In the genomic region with DNA sequence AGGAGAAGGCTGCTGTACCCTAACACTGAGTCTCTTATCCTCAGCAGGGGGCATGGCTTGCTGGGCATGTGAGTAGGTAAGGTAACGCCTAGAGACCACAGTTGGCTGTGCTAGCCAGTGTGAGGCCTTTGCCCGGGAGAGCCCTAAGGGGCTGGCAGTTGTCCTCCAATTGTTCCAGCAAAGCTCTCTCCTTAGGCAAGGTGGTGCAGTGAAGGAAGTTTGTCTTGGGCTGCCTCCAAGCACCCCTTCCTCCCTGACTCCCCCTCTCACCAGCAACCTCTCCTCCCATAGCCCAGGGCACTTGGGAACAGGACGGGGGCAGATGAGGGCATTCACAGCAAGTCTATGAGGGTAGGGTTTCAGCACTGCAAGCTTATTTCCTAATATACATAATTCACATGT, we compare ENCODE assay signal across 20 cellular contexts. TPM values are rescaled to one million over a fixed set of nuclear protein-coding genes. Genes with fewer than 3 reads are reported as not detected.
DNase-seq lines count a peak whose midpoint lies in the region; ATAC-seq and TF ChIP-seq lines count a peak whose summit lies in the region.
"Had no signal": no experiment of that assay in that cellular context is flagged by ENCODE, and none has a peak within 500 bp of the region (broad histone marks: within the 10 kb centered on the region; RNA-seq: fewer than 3 reads in every experiment).

No MANE protein-coding gene starts in this region.

- H3K36me3 ChIP-seq in IMR-90 (ENCODE audit: control insufficient read depth, insufficient read depth, low read length): no peaks in the 10 kb centered on the region
- H3K36me3 ChIP-seq in breast epithelium: no peaks in the 10 kb centered on the region
- no peaks in the 10 kb centered on the region for H3K36me3 ChIP-seq in prostate gland
- H3K36me3 ChIP-seq: BE2C had no signal

- H4K20me1 ChIP-seq in IMR-90 (ENCODE audit: insufficient read depth, low read length): no peaks in the 10 kb centered on the region

- no peak overlapping the region for H4K91ac ChIP-seq in IMR-90 (ENCODE audit: insufficient read depth, low read depth, low read length)

- WGBS in IMR-90 (ENCODE audit: extremely low coverage in 2 of 2, insufficient read length in 1 of 2), 2 experiments: no CpG with 5 or more reads among the region's 3 CpGs
- WGBS in prostate gland: 46% methylated on average over 3 of the region's 3 CpGs

- H3K4ac ChIP-seq in IMR-90 (ENCODE audit: low read depth, low read length): no peak overlapping the region

- no peaks in the 10 kb centered on the region for H3K9me1 ChIP-seq in IMR-90 (ENCODE audit: insufficient read depth, low read length)

- H3K9me3 ChIP-seq in IMR-90 (ENCODE audit: control insufficient read depth, insufficient read depth, low read length) (no peaks in the 10 kb centered on the region), breast epithelium (no peaks in the 10 kb centered on the region), prostate gland (no peaks in the 10 kb centered on the region)
- H3K9me3 ChIP-seq: BE2C had no signal

- dilution Hi-C loops in IMR-90 (cut with HindIII; ENCODE audit: low sequenced_read_pairs, unreplicated experiment): no loop called here

- H2AK9ac ChIP-seq in IMR-90 (replicated peaks; ENCODE audit: low read depth, low read length, poor library complexity): no peak overlapping the region

- no peak overlapping the region for H3K18ac ChIP-seq in IMR-90 (ENCODE audit: low read depth, low read length)

- no peak overlapping the region for H3K27ac ChIP-seq in IMR-90 (ENCODE audit: insufficient read depth, low read length)
- peak overlapping the region; percentile 56 to 62 for H3K27ac ChIP-seq in breast epithelium
- no peak overlapping the region for H3K27ac ChIP-seq in prostate gland
- H3K27ac ChIP-seq: C4-2B, KMS-11 had no signal

- peaks cover 4% of the 10 kb centered on the region for H3K27me3 ChIP-seq in IMR-90 (ENCODE audit: control insufficient read depth, insufficient read depth, low read length)
- H3K27me3 ChIP-seq in breast epithelium: no peaks in the 10 kb centered on the region
- H3K27me3 ChIP-seq in prostate gland (replicated peaks; ENCODE audit: insufficient read depth): no peaks in the 10 kb centered on the region

- CTCF ChIA-PET in IMR-90 (lab: Yijun Ruan, JAX): no interaction called here

- H4K8ac ChIP-seq in IMR-90 (ENCODE audit: low read depth in 2 of 2, low read length in 2 of 2): no peak overlapping the region

- H2AK5ac ChIP-seq in IMR-90 (ENCODE audit: low read depth, low read length): no peak overlapping the region

- no peak for TF ChIP-seq RAD21 in IMR-90 (IDR thresholded peaks at IDR 0.05; ENCODE audit: low read length)

- H2BK5ac ChIP-seq in IMR-90 (ENCODE audit: low read depth, low read length, poor library complexity, severe bottlenecking): no peak overlapping the region

- in situ Hi-C loops in IMR-90 (cut with MboI; ENCODE audit: low sequenced_read_pairs): no loop called here

- POLR2A ChIA-PET in IMR-90 (lab: Charles Lee; ENCODE audit: unreplicated experiment): no interaction called here

- H2BK120ac ChIP-seq in IMR-90 (ENCODE audit: low read depth, low read length): no peak overlapping the region

- H3K79me1 ChIP-seq in IMR-90 (ENCODE audit: low read depth in 1 of 2, low read length in 2 of 2): no peaks in the 10 kb centered on the region

- H3K4me3 ChIP-seq in IMR-90 (ENCODE audit: insufficient read depth, low read depth, low read length): no peak overlapping the region
- H3K4me3 ChIP-seq in breast epithelium: no peak overlapping the region
- no peak overlapping the region for H3K4me3 ChIP-seq in prostate gland

- intact Hi-C loops in IMR-90 (cut with micrococcal nuclease) (no loop called here), breast epithelium (cut with DNase I; ENCODE audit: low total_unique reads) (no loop called here), prostate gland (cut with DNase I) (no loop called here)

- no peak overlapping the region for H3K23ac ChIP-seq in IMR-90 (ENCODE audit: low read depth, low read length)

- ATAC-seq in IMR-90 (ENCODE audit: low read depth) (no peak), HG03460 (IDR thresholded peaks at IDR 0.05; ENCODE audit: unreplicated experiment) (no peak), GM18907 (IDR thresholded peaks at IDR 0.05; ENCODE audit: unreplicated experiment) (no peak)

- H3K4me2 ChIP-seq in IMR-90 (ENCODE audit: low read depth, low read length): no peak overlapping the region
- H3K4me2 ChIP-seq: KMS-11 had no signal

- no TSS peak for BruUV-seq in IMR-90 (replicated peaks; lab: Mats Ljungman, UMichigan)

- no peak overlapping the region for H3K56ac ChIP-seq in IMR-90 (ENCODE audit: extremely low read depth, insufficient read depth, low read length)

- peak overlapping the region; percentile 25 for H2AFZ ChIP-seq in IMR-90 (replicated peaks; ENCODE audit: low read length, poor library complexity)

- TF ChIP-seq POLR2A in IMR-90 (IDR thresholded peaks at IDR 0.05; ENCODE audit: low read depth, low read length) (no peak), breast epithelium (IDR thresholded peaks at IDR 0.05) (no peak), prostate gland (IDR thresholded peaks at IDR 0.05) (no peak)

- no peak overlapping the region for H3K9ac ChIP-seq in IMR-90 (ENCODE audit: low read depth, low read length)
- H3K9ac ChIP-seq: KMS-11 had no signal

- no peak overlapping the region for H2BK15ac ChIP-seq in IMR-90 (ENCODE audit: low read depth, low read length)

- H3K14ac ChIP-seq in IMR-90 (replicated peaks; ENCODE audit: low read depth, low read length): no peak overlapping the region

- TF ChIP-seq CTCF in IMR-90 (conservative IDR thresholded peaks at IDR 0.05; ENCODE audit: low read depth, low read length) (no peak), breast epithelium (IDR thresholded peaks at IDR 0.05) (no peak), prostate gland (IDR thresholded peaks at IDR 0.05) (no peak)

- no peak overlapping the region for H2BK20ac ChIP-seq in IMR-90 (ENCODE audit: low read depth, low read length)

- no peaks in the 10 kb centered on the region for H3K4me1 ChIP-seq in IMR-90 (ENCODE audit: control insufficient read depth, insufficient read depth, low read length)
- no peaks in the 10 kb centered on the region for H3K4me1 ChIP-seq in breast epithelium
- peaks cover 8% of the 10 kb centered on the region for H3K4me1 ChIP-seq in prostate gland (replicated peaks)
- H3K4me1 ChIP-seq: BE2C had no signal

- H4K5ac ChIP-seq in IMR-90 (ENCODE audit: low read depth, low read length): no peak overlapping the region

- no peak for DNase-seq in IMR-90
- peak in 1 of 2 donors; percentile 52 for DNase-seq in breast epithelium (ENCODE audit: low spot score in 2 of 2)
- peak; percentile 46 for DNase-seq in islet precursor cell
- DNase-seq in prostate gland (ENCODE audit: low spot score): peak; percentile 34
- DNase-seq in HuH-7 (ENCODE audit: low spot score): no peak
- no peak for DNase-seq in NCI-H1092 treated with DMSO at 0.1 percent for 48 hours (lab: John Stamatoyannopoulos, UW)
- DNase-seq: BE2C; CD4-positive, alpha-beta memory T cell; DMS153; DMS79 treated with DMSO at 0.1 percent for 48 hours; EL; GOT3; HCEC 1CT; HFFc6 had no signal

TF ChIP-seq in IMR-90, 13 proteins besides CTCF, POLR2A, EP300 and RAD21:
- TF ChIP-seq MXI1 (IDR thresholded peaks at IDR 0.05; ENCODE audit: borderline replicate concordance, low read depth, low read length) (no peak), RCOR1 (IDR thresholded peaks at IDR 0.05; ENCODE audit: insufficient replicate concordance, low read length) (no peak), CHD1 (IDR thresholded peaks at IDR 0.05; ENCODE audit: low read depth, low read length) (no peak), NFE2L2 (IDR thresholded peaks at IDR 0.05; ENCODE audit: low read depth, low read length) (no peak), RFX5 (IDR thresholded peaks at IDR 0.05; ENCODE audit: low read depth, low read length) (no peak), MAZ (IDR thresholded peaks at IDR 0.05; ENCODE audit: borderline replicate concordance, low read depth, low read length) (no peak)
- TF ChIP-seq, protein P1, sequence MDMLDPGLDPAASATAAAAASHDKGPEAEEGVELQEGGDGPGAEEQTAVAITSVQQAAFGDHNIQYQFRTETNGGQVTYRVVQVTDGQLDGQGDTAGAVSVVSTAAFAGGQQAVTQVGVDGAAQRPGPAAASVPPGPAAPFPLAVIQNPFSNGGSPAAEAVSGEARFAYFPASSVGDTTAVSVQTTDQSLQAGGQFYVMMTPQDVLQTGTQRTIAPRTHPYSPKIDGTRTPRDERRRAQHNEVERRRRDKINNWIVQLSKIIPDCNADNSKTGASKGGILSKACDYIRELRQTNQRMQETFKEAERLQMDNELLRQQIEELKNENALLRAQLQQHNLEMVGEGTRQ (IDR thresholded peaks at IDR 0.05; ENCODE audit: low read depth, low read length): no peak
- TF ChIP-seq, protein P2, sequence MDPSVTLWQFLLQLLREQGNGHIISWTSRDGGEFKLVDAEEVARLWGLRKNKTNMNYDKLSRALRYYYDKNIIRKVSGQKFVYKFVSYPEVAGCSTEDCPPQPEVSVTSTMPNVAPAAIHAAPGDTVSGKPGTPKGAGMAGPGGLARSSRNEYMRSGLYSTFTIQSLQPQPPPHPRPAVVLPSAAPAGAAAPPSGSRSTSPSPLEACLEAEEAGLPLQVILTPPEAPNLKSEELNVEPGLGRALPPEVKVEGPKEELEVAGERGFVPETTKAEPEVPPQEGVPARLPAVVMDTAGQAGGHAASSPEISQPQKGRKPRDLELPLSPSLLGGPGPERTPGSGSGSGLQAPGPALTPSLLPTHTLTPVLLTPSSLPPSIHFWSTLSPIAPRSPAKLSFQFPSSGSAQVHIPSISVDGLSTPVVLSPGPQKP (IDR thresholded peaks at IDR 0.05; ENCODE audit: borderline replicate concordance, low read depth, low read length): no peak

RNA-seq across cellular contexts. Expression of gene LACRT, which starts 23.0 kb away (rescaled TPM):
- total RNA-seq in IMR-90 (2012; rRNA removed) (not detected in 2 replicates), breast epithelium (not detected), prostate gland (not detected)
- polyA plus RNA-seq in IMR-90 (2012; rRNA removed): not detected in 2 replicates
- polyA plus RNA-seq in IMR-90 (2012; cell fraction: cytosol; rRNA removed): not detected in 2 replicates
- polyA plus RNA-seq in IMR-90 (2012; cell fraction: nucleus; rRNA removed; ENCODE audit: low replicate concordance): not detected in 2 replicates
- total RNA-seq: CD4-positive, alpha-beta memory T cell; HFFc6 had no signal
- polyA plus RNA-seq: AG04450; CD4-positive, alpha-beta memory T cell; IgD-negative memory B cell had no signal

RNA-seq across cellular contexts. Expression of gene PPP1R1A, which starts 23.3 kb away (rescaled TPM):
- total RNA-seq in IMR-90 (2012; rRNA removed): not detected in 2 replicates
- not detected in 2 replicates for polyA plus RNA-seq in IMR-90 (2012; rRNA removed)
- polyA plus RNA-seq in IMR-90 (2012; cell fraction: cytosol; rRNA removed): not detected in 2 replicates
- polyA plus RNA-seq in IMR-90 (2012; cell fraction: nucleus; rRNA removed; ENCODE audit: low replicate concordance): not detected in 2 replicates
- total RNA-seq in breast epithelium: 100 to 1,000 TPM in 1 of 3 donors, 10 to 100 TPM in 2; 21.6 to 316 (median 29.7) TPM
- 10 to 100 TPM in 1 of 2 donors, under 1 TPM in 1; 0.87 to 12.0 TPM for total RNA-seq in prostate gland
- total RNA-seq: CD4-positive, alpha-beta memory T cell; HFFc6 had no signal
- polyA plus RNA-seq: AG04450; CD4-positive, alpha-beta memory T cell; IgD-negative memory B cell had no signal

RNA-seq across cellular contexts. Expression of gene DCD, which starts 36.4 kb away (rescaled TPM):
- total RNA-seq in IMR-90 (2012; rRNA removed) (not detected in 2 replicates), breast epithelium (not detected), prostate gland (1 to 10 TPM in 1 of 2 donors, not detected in 1; 3.6 TPM)
- polyA plus RNA-seq in IMR-90 (2012; rRNA removed): not detected in 2 replicates
- polyA plus RNA-seq in IMR-90 (2012; cell fraction: cytosol; rRNA removed): not detected in 2 replicates
- not detected in 2 replicates for polyA plus RNA-seq in IMR-90 (2012; cell fraction: nucleus; rRNA removed; ENCODE audit: low replicate concordance)
- total RNA-seq: CD4-positive, alpha-beta memory T cell; HFFc6 had no signal
- polyA plus RNA-seq: AG04450; CD4-positive, alpha-beta memory T cell; IgD-negative memory B cell had no signal

Comparison
In these comparisons a context has a peak if more than half of its experiments do, and no peak if none do; other contexts are left out.
1. DNase-seq: peak in islet precursor cell (single experiment) and prostate gland (single experiment); none in IMR-90 (single experiment), HuH-7 (single experiment) and NCI-H1092 treated with DMSO at 0.1 percent for 48 hours (single experiment).
2. H3K27ac ChIP-seq: peak in breast epithelium (2 of 2); none in IMR-90 (single experiment) and prostate gland (0 of 2).